Comparison of ENCODE assay signal across 8 cellular contexts in genomic region chr7:138738551-138739335, GRCh38. TPM values are rescaled to one million over a fixed set of nuclear protein-coding genes. Genes with fewer than 3 reads are reported as not detected.
A peak's percentile ranks its signal among the peaks of the same experiment; 100 is the strongest.
DNase-seq lines count a peak whose midpoint lies in the region; ATAC-seq, FAIRE-seq and TF ChIP-seq lines count a peak whose summit lies in the region.

No MANE protein-coding gene starts in this region.

- TF ChIP-seq POLR2A in HepG2 (IDR thresholded peaks at IDR 0.05; ENCODE audit: insufficient read depth in 1 of 2, low read depth in 2 of 2, low read length in 2 of 2) = no peak

- H3K4me3 ChIP-seq in BE2C (ENCODE audit: low read depth, low read length) (no peak overlapping the region), choroid plexus epithelial cell (ENCODE audit: low read depth, low read length) (no peak overlapping the region), HepG2 (replicated peaks in 1 of 3; ENCODE audit: insufficient read depth in 1 of 3, low read depth in 2 of 3, low read length in 3 of 3) (peak overlapping the region in 1 of 3 experiments; percentile 7; a peak in 1 of 6 replicates)

- POLR2A ChIA-PET in HepG2 (lab: Yijun Ruan, JAX) = interaction anchor here (0.6 to 1.2 kb wide), 4 partner anchors 14 to 580 kb away, joined by 3 to 4 read pairs (median 4); no protein-coding TSS in a partner anchor

- H2AFZ ChIP-seq in HepG2 (ENCODE audit: low read length) = peak overlapping the region; percentile 11

- no peak overlapping the region for H3K9ac ChIP-seq in HepG2 (ENCODE audit: insufficient read depth, low read depth, low read length)

- BruUV-seq in HepG2 (replicated peaks; lab: Mats Ljungman, UMichigan) = no TSS peak

- DNase-seq in BE2C = peak; percentile 89
- peak; percentile 56 for DNase-seq in GM19240 (ENCODE audit: insufficient read length, low spot score)
- peak; percentile 61 for DNase-seq in NCI-H524 treated with DMSO at 0.1 percent for 48 hours (lab: John Stamatoyannopoulos, UW)
- peak; percentile 73 to 88 for DNase-seq in activated CD4-positive, alpha-beta T cell treated with anti-CD3 and anti-CD28 coated beads for 4 hours
- peak; percentile 94 for DNase-seq in choroid plexus epithelial cell (ENCODE audit: low read depth)
- DNase-seq in HepG2 (ENCODE audit: low spot score) = peak; percentile 81
- peak; percentile 52 to 78 (median 58) for DNase-seq in stimulated activated CD4-positive, alpha-beta T cell treated with anti-CD3 and anti-CD28 coated beads, TNF-alpha, amount 100 ng/mL, for 1 hour (ENCODE audit: low read depth in 3 of 3, low spot score in 1 of 3)

- peak; percentile 89 for TF ChIP-seq RAD21 in HepG2 (CRISPR knock-in tag; IDR thresholded peaks at IDR 0.05)

- H3K4me1 ChIP-seq in BE2C = peaks cover 6% of the 10 kb centered on the region
- H3K4me1 ChIP-seq in HepG2 (ENCODE audit: insufficient read depth, low read length) = peaks cover 20% of the 10 kb centered on the region

- no peak overlapping the region for H3K27ac ChIP-seq in HepG2 (ENCODE audit: extremely low read length, insufficient read depth, low read length)

- H3K36me3 ChIP-seq in BE2C = no peaks in the 10 kb centered on the region
- no peaks in the 10 kb centered on the region for H3K36me3 ChIP-seq in HepG2 (replicated peaks in 1 of 2; ENCODE audit: control insufficient read depth in 1 of 2, insufficient read depth in 2 of 2, low read length in 2 of 2)

- FAIRE-seq in HepG2 (lab: Jason Lieb, UNC) = peak; percentile 94

- in situ Hi-C loops in HepG2 (cut with HindIII; ENCODE audit: extremely low pct_ligation_motif_present, low pct_unique_long_range_greater_than_20kb) = loop anchor here (10.0 to 25.0 kb wide), 3 partner anchors 144 to 726 kb away; partner anchors contain the start of gene CREB3L2

- 30% methylated on average over 14 of the region's 14 CpGs for WGBS in HepG2 (ENCODE audit: low lambda C conversion rate)

- ATAC-seq in HG03469 (IDR thresholded peaks at IDR 0.05; ENCODE audit: unreplicated experiment) (peak; percentile 82), HepG2 (peak; percentile 96)

- TF ChIP-seq EP300 in HepG2 (IDR thresholded peaks at IDR 0.05; ENCODE audit: low read depth in 2 of 2, low read length in 2 of 2) = no peak
- TF ChIP-seq EP300 in HepG2 (CRISPR knock-in tag; IDR thresholded peaks at IDR 0.05; ENCODE audit: borderline replicate concordance) = no peak

- H3K9me3 ChIP-seq in BE2C = no peaks in the 10 kb centered on the region
- H3K9me3 ChIP-seq in HepG2 (ENCODE audit: low read length) = no peaks in the 10 kb centered on the region

- no peaks in the 10 kb centered on the region for H4K20me1 ChIP-seq in HepG2 (ENCODE audit: insufficient read depth, low read length)

- CTCF ChIA-PET in HepG2 (lab: Yijun Ruan, JAX; ENCODE audit: low intra/inter-chr PET ratio, low total read pairs) = interaction anchor here (1.2 to 1.5 kb wide), 3 partner anchors 90 to 577 kb away, joined by 5 read pairs; no protein-coding TSS in a partner anchor

- intact Hi-C loops in HepG2 (cut with micrococcal nuclease; ENCODE audit: unreplicated experiment) = loop anchor here (1.0 to 10.0 kb wide), 7 partner anchors 90 to 844 kb away; partner anchors contain the start of genes CREB3L2 and TRIM24

- TF ChIP-seq CTCF in BE2C (IDR thresholded peaks at IDR 0.05; ENCODE audit: low read depth, low read length) (peak; percentile 99), choroid plexus epithelial cell (conservative IDR thresholded peaks at IDR 0.05; ENCODE audit: low read depth, low read length) (peak; percentile 99), HepG2 (CRISPR knock-in tag; IDR thresholded peaks at IDR 0.05) (peak; percentile 95)

- no peaks in the 10 kb centered on the region for H3K79me2 ChIP-seq in HepG2 (ENCODE audit: insufficient read depth, low read length)

- H3K27me3 ChIP-seq in BE2C (no peaks in the 10 kb centered on the region), HepG2 (ENCODE audit: control insufficient read depth in 1 of 2, insufficient read depth in 2 of 2, low read length in 2 of 2) (no peaks in the 10 kb centered on the region)

- H3K4me2 ChIP-seq in HepG2 (ENCODE audit: low read depth, low read length) = peak overlapping the region; percentile 58

RNA-seq across cellular contexts. Expression of gene SVOPL, which starts 37.6 kb away (rescaled TPM):
- 1.0 TPM for polyA plus RNA-seq in BE2C (2012; ENCODE audit: insufficient read depth, insufficient read length, low read depth)
- not detected in 2 replicates for total RNA-seq in HepG2 (2016; rRNA removed; fragmentation: Illumina TruSeq; extraction: Trizol)
- not detected in 2 replicates for total RNA-seq in HepG2 (2016; cell fraction: cytosol; rRNA removed; fragmentation: Illumina TruSeq; extraction: Trizol; ENCODE audit: low read depth)
- not detected in 2 replicates for total RNA-seq in HepG2 (2016; cell fraction: insoluble cytoplasmic fraction; rRNA removed; fragmentation: Illumina TruSeq; extraction: Trizol)
- total RNA-seq in HepG2 (2016; cell fraction: membrane; rRNA removed; fragmentation: Illumina TruSeq; extraction: Trizol) = not detected in 2 replicates
- not detected in 2 replicates for total RNA-seq in HepG2 (2016; cell fraction: nucleus; rRNA removed; fragmentation: Illumina TruSeq; extraction: Trizol)
- not detected in 2 replicates for polyA plus RNA-seq in HepG2 (2011; rRNA removed)
- polyA plus RNA-seq in HepG2 (2011; cell fraction: cytosol; rRNA removed) = 0.04 TPM in 1 of 2 replicates, not detected in the other
- not detected in 2 replicates for polyA plus RNA-seq in HepG2 (2011; cell fraction: nucleus; rRNA removed)
- not detected in 2 replicates for polyA plus RNA-seq in HepG2 (2012)
- not detected in 2 replicates for polyA plus RNA-seq in HepG2 (2016; cell fraction: cytosol; fragmentation: Illumina TruSeq; extraction: Trizol; ENCODE audit: low read depth)
- polyA plus RNA-seq in HepG2 (2016; cell fraction: insoluble cytoplasmic fraction; fragmentation: Illumina TruSeq; extraction: Trizol; ENCODE audit: low read depth) = not detected in 2 replicates
- polyA plus RNA-seq in HepG2 (2016; cell fraction: membrane; fragmentation: Illumina TruSeq; extraction: Trizol; ENCODE audit: low read depth) = not detected in 2 replicates
- not detected in 2 replicates for polyA plus RNA-seq in HepG2 (2016; cell fraction: nucleus; fragmentation: Illumina TruSeq; extraction: Trizol; ENCODE audit: insufficient read depth, low read depth)
- 23.0 TPM in 1 of 2 replicates, not detected in the other for polyA minus RNA-seq in HepG2 (2011; rRNA and poly(A)+ RNA removed; ENCODE audit: low replicate concordance)
- 1.2 TPM in 1 of 2 replicates, not detected in the other for polyA minus RNA-seq in HepG2 (2011; cell fraction: cytosol; rRNA and poly(A)+ RNA removed)
- 0.52 TPM in 1 of 2 replicates, not detected in the other for polyA minus RNA-seq in HepG2 (2011; cell fraction: nucleus; rRNA and poly(A)+ RNA removed)

RNA-seq across cellular contexts. Expression of gene TMEM213, which starts 59.1 kb away (rescaled TPM):
- polyA plus RNA-seq in BE2C (2012; ENCODE audit: insufficient read depth, insufficient read length, low read depth) = not detected
- not detected in 2 replicates for total RNA-seq in HepG2 (2016; rRNA removed; fragmentation: Illumina TruSeq; extraction: Trizol)
- not detected in 2 replicates for total RNA-seq in HepG2 (2016; cell fraction: cytosol; rRNA removed; fragmentation: Illumina TruSeq; extraction: Trizol; ENCODE audit: low read depth)
- not detected in 2 replicates for total RNA-seq in HepG2 (2016; cell fraction: insoluble cytoplasmic fraction; rRNA removed; fragmentation: Illumina TruSeq; extraction: Trizol)
- total RNA-seq in HepG2 (2016; cell fraction: membrane; rRNA removed; fragmentation: Illumina TruSeq; extraction: Trizol) = not detected in 2 replicates
- not detected in 2 replicates for total RNA-seq in HepG2 (2016; cell fraction: nucleus; rRNA removed; fragmentation: Illumina TruSeq; extraction: Trizol)
- not detected in 2 replicates for polyA plus RNA-seq in HepG2 (2011; rRNA removed)
- polyA plus RNA-seq in HepG2 (2011; cell fraction: cytosol; rRNA removed) = not detected in 2 replicates
- polyA plus RNA-seq in HepG2 (2011; cell fraction: nucleus; rRNA removed) = not detected in 2 replicates
- polyA plus RNA-seq in HepG2 (2012) = not detected in 2 replicates
- polyA plus RNA-seq in HepG2 (2016; cell fraction: cytosol; fragmentation: Illumina TruSeq; extraction: Trizol; ENCODE audit: low read depth) = not detected in 2 replicates
- not detected in 2 replicates for polyA plus RNA-seq in HepG2 (2016; cell fraction: insoluble cytoplasmic fraction; fragmentation: Illumina TruSeq; extraction: Trizol; ENCODE audit: low read depth)
- polyA plus RNA-seq in HepG2 (2016; cell fraction: membrane; fragmentation: Illumina TruSeq; extraction: Trizol; ENCODE audit: low read depth) = not detected in 2 replicates
- not detected in 2 replicates for polyA plus RNA-seq in HepG2 (2016; cell fraction: nucleus; fragmentation: Illumina TruSeq; extraction: Trizol; ENCODE audit: insufficient read depth, low read depth)
- polyA minus RNA-seq in HepG2 (2011; rRNA and poly(A)+ RNA removed; ENCODE audit: low replicate concordance) = not detected in 2 replicates
- polyA minus RNA-seq in HepG2 (2011; cell fraction: cytosol; rRNA and poly(A)+ RNA removed) = not detected in 2 replicates
- polyA minus RNA-seq in HepG2 (2011; cell fraction: nucleus; rRNA and poly(A)+ RNA removed) = not detected in 2 replicates

RNA-seq across cellular contexts. Expression of gene ATP6V0A4, which starts 59.3 kb away (rescaled TPM):
- polyA plus RNA-seq in BE2C (2012; ENCODE audit: insufficient read depth, insufficient read length, low read depth) = not detected
- total RNA-seq in HepG2 (2016; rRNA removed; fragmentation: Illumina TruSeq; extraction: Trizol) = 0.11 and 0.24 TPM in 2 replicates
- total RNA-seq in HepG2 (2016; cell fraction: cytosol; rRNA removed; fragmentation: Illumina TruSeq; extraction: Trizol; ENCODE audit: low read depth) = not detected in 2 replicates
- 0.09 and 0.48 TPM in 2 replicates for total RNA-seq in HepG2 (2016; cell fraction: insoluble cytoplasmic fraction; rRNA removed; fragmentation: Illumina TruSeq; extraction: Trizol)
- 0.12 TPM in 1 of 2 replicates, not detected in the other for total RNA-seq in HepG2 (2016; cell fraction: membrane; rRNA removed; fragmentation: Illumina TruSeq; extraction: Trizol)
- total RNA-seq in HepG2 (2016; cell fraction: nucleus; rRNA removed; fragmentation: Illumina TruSeq; extraction: Trizol) = 0.28 and 0.31 TPM in 2 replicates
- 0.25 and 0.26 TPM in 2 replicates for polyA plus RNA-seq in HepG2 (2011; rRNA removed)
- 0.16 and 0.41 TPM in 2 replicates for polyA plus RNA-seq in HepG2 (2011; cell fraction: cytosol; rRNA removed)
- 0.26 TPM in 1 of 2 replicates, not detected in the other for polyA plus RNA-seq in HepG2 (2011; cell fraction: nucleus; rRNA removed)
- polyA plus RNA-seq in HepG2 (2012) = 0.09 and 0.13 TPM in 2 replicates
- polyA plus RNA-seq in HepG2 (2016; cell fraction: cytosol; fragmentation: Illumina TruSeq; extraction: Trizol; ENCODE audit: low read depth) = 0.05 TPM in 1 of 2 replicates, not detected in the other
- 0.34 TPM in 1 of 2 replicates, not detected in the other for polyA plus RNA-seq in HepG2 (2016; cell fraction: insoluble cytoplasmic fraction; fragmentation: Illumina TruSeq; extraction: Trizol; ENCODE audit: low read depth)
- polyA plus RNA-seq in HepG2 (2016; cell fraction: membrane; fragmentation: Illumina TruSeq; extraction: Trizol; ENCODE audit: low read depth) = 0.15 TPM in 1 of 2 replicates, not detected in the other
- 0.19 TPM in 1 of 2 replicates, not detected in the other for polyA plus RNA-seq in HepG2 (2016; cell fraction: nucleus; fragmentation: Illumina TruSeq; extraction: Trizol; ENCODE audit: insufficient read depth, low read depth)
- polyA minus RNA-seq in HepG2 (2011; rRNA and poly(A)+ RNA removed; ENCODE audit: low replicate concordance) = 0.20 and 0.51 TPM in 2 replicates
- not detected in 2 replicates for polyA minus RNA-seq in HepG2 (2011; cell fraction: cytosol; rRNA and poly(A)+ RNA removed)
- polyA minus RNA-seq in HepG2 (2011; cell fraction: nucleus; rRNA and poly(A)+ RNA removed) = 0.26 and 0.62 TPM in 2 replicates
